ENCODE assay signal across 8 cellular contexts in the genomic region with DNA sequence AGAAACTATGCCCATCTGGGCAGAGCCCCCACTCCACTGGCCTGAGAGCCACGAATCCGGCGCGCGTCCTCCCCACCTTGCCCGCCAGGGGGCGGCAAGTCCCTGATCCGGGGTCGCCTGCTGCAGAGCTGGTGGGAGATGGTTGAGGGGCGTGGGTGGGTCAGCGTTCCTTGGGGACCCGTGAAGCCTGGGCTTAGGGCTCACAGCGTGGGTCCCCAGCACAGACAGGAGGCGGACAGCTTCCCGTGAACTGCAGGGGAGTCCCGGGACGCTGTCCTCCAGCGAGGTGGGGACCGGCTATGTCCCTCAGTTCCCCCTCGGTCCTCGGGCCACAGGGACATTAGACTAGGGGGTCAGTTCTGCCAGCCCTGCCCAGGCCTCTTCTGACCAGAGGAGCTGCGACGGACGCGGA. TPM values are rescaled to one million over a fixed set of nuclear protein-coding genes. Genes with fewer than 3 reads are reported as not detected.
DNase-seq lines count a peak whose midpoint lies in the region; ATAC-seq, FAIRE-seq and TF ChIP-seq lines count a peak whose summit lies in the region.

No MANE protein-coding gene starts in this region.

- peak overlapping the region; percentile 36; the same call in 1 of the 2 replicates for H3K56ac ChIP-seq in IMR-90 (ENCODE audit: extremely low read depth, insufficient read depth, low read length)

- H3K27me3 ChIP-seq in IMR-90 (ENCODE audit: control insufficient read depth, insufficient read depth, low read length) (peaks cover 2% of the 10 kb centered on the region; the same call in 1 of the 2 replicates), neuronal stem cell (ENCODE audit: control insufficient read depth in 3 of 3, insufficient read depth in 3 of 3, low read depth in 1 of 3, low read length in 3 of 3) (no peaks in the 10 kb centered on the region)

- POLR2A ChIA-PET in IMR-90 (lab: Charles Lee; ENCODE audit: unreplicated experiment): interaction anchor here (1.1 to 1.3 kb wide), 2 partner anchors 170 to 184 kb away, joined by 3 to 5 read pairs; a partner anchor contains a TSS

- H3K27ac ChIP-seq in IMR-90 (ENCODE audit: insufficient read depth, low read length) (peak overlapping the region; percentile 39), neuronal stem cell (replicated peaks; ENCODE audit: low read length) (peak overlapping the region; percentile 85), temporal lobe (ENCODE audit: low read depth, low read length) (peak overlapping the region; percentile 77)

- no peak overlapping the region for H2BK15ac ChIP-seq in IMR-90 (ENCODE audit: low read depth, low read length)
- H2BK15ac ChIP-seq in neuronal stem cell (ENCODE audit: low read length): no peak overlapping the region

- H3K36me3 ChIP-seq in IMR-90 (ENCODE audit: control insufficient read depth, insufficient read depth, low read length): no peaks in the 10 kb centered on the region
- peaks cover 10 to 24% of the 10 kb centered on the region in 2 donors for H3K36me3 ChIP-seq in neuronal stem cell (replicated peaks in 1 of 2; ENCODE audit: control insufficient read depth in 2 of 2, insufficient read depth in 2 of 2, low read length in 2 of 2)

- DNase-seq in DMS79 treated with DMSO at 0.1 percent for 48 hours (lab: John Stamatoyannopoulos, UW): peak; percentile 70
- DNase-seq in IMR-90: peak; percentile 59
- DNase-seq in RPMI8226: peak; percentile 84
- peak; percentile 58 to 76 (median 67) for DNase-seq in activated naive CD4-positive, alpha-beta T cell (lab: John Stamatoyannopoulos, UW)
- peak; percentile 72 to 81 for DNase-seq in frontal cortex (ENCODE audit: low spot score in 2 of 2)
- DNase-seq in neuronal stem cell (ENCODE audit: low spot score): peak; percentile 87

- H3K9me1 ChIP-seq in IMR-90 (ENCODE audit: insufficient read depth, low read length): no peaks in the 10 kb centered on the region

- H3K23ac ChIP-seq in IMR-90 (ENCODE audit: low read depth, low read length): no peak overlapping the region
- H3K23ac ChIP-seq in neuronal stem cell (ENCODE audit: low read depth, low read length, poor library complexity): peak overlapping the region; percentile 99

- H3K4me3 ChIP-seq in IMR-90 (ENCODE audit: insufficient read depth, low read depth, low read length): peak overlapping the region; percentile 85
- peak overlapping the region; percentile 84 to 88 for H3K4me3 ChIP-seq in neuronal stem cell (ENCODE audit: low read length in 2 of 2)

- H3K18ac ChIP-seq in IMR-90 (ENCODE audit: low read depth, low read length): no peak overlapping the region; the same call in 1 of the 2 replicates
- H3K18ac ChIP-seq in neuronal stem cell (ENCODE audit: low read length): peak overlapping the region; percentile 97

- H2AK5ac ChIP-seq in IMR-90 (ENCODE audit: low read depth, low read length) (peak overlapping the region; percentile 68; the same call in 1 of the 2 replicates), neuronal stem cell (ENCODE audit: low read depth, low read length) (no peak overlapping the region)

- BruUV-seq in IMR-90 (replicated peaks; lab: Mats Ljungman, UMichigan): no TSS peak

- intact Hi-C loops in IMR-90 (cut with micrococcal nuclease): loop anchor here (1.0 to 2.0 kb wide), 4 partner anchors 19 to 147 kb away; a partner anchor contains a TSS

- H3K4ac ChIP-seq in IMR-90 (ENCODE audit: low read depth, low read length) (peak overlapping the region; percentile 82), neuronal stem cell (ENCODE audit: low read length) (peak overlapping the region; percentile 10)

- H3K4me2 ChIP-seq in IMR-90 (ENCODE audit: low read depth, low read length): peak overlapping the region; percentile 89
- H3K4me2 ChIP-seq in neuronal stem cell (ENCODE audit: insufficient read depth, low read length, poor library complexity, severe bottlenecking): peak overlapping the region; percentile 99

- H3K9ac ChIP-seq in IMR-90 (ENCODE audit: low read depth, low read length) (peak overlapping the region; percentile 66), neuronal stem cell (ENCODE audit: low read depth, low read length, poor library complexity) (peak overlapping the region; percentile 99)

- peak overlapping the region; percentile 3 for H2BK5ac ChIP-seq in IMR-90 (ENCODE audit: low read depth, low read length, poor library complexity, severe bottlenecking)
- peak overlapping the region; percentile 94 for H2BK5ac ChIP-seq in neuronal stem cell (ENCODE audit: low read length)

- in situ Hi-C loops in IMR-90 (cut with MboI; ENCODE audit: low sequenced_read_pairs): loop anchor here (5.0 to 25.0 kb wide), 3 partner anchors 119 to 357 kb away; a partner anchor contains a TSS

- H2AFZ ChIP-seq in IMR-90 (replicated peaks; ENCODE audit: low read length, poor library complexity) (peak overlapping the region; percentile 100), neuronal stem cell (ENCODE audit: low read length) (peak overlapping the region; percentile 91)

- H3K14ac ChIP-seq in IMR-90 (replicated peaks; ENCODE audit: low read depth, low read length) (peak overlapping the region; percentile 50), neuronal stem cell (ENCODE audit: low read length) (no peak overlapping the region)

- dilution Hi-C loops in IMR-90 (cut with HindIII; ENCODE audit: low sequenced_read_pairs, unreplicated experiment): no loop called here

- H2BK20ac ChIP-seq in IMR-90 (ENCODE audit: low read depth, low read length): no peak overlapping the region

- ATAC-seq in GM21528 (IDR thresholded peaks at IDR 0.05; ENCODE audit: low FRiP score, unreplicated experiment) (peak; percentile 67), IMR-90 (ENCODE audit: low read depth) (peak; percentile 80)

- H4K5ac ChIP-seq in IMR-90 (ENCODE audit: low read depth, low read length): peak overlapping the region; percentile 4

- H4K8ac ChIP-seq in IMR-90 (ENCODE audit: low read depth in 2 of 2, low read length in 2 of 2) (peak overlapping the region; percentile 77 to 87), neuronal stem cell (ENCODE audit: low read depth, low read length) (no peak overlapping the region)

- peaks cover 13 to 23% of the 10 kb centered on the region in 2 experiments for H3K79me1 ChIP-seq in IMR-90 (ENCODE audit: low read depth in 1 of 2, low read length in 2 of 2)
- H3K79me1 ChIP-seq in neuronal stem cell (ENCODE audit: low read depth, low read length): peaks cover 15% of the 10 kb centered on the region

- 1% methylated on average over 12 of the region's 25 CpGs; no CpG with 5 or more reads in 1 of the 2 experiments for WGBS in IMR-90 (ENCODE audit: extremely low coverage in 2 of 2, insufficient read length in 1 of 2), 2 experiments
- WGBS in neuronal stem cell (ENCODE audit: extremely low coverage in 2 of 2, insufficient read length in 2 of 2, insufficient replicate concordance in 1 of 2), 2 donors: no CpG with 5 or more reads among the region's 25 CpGs

- H3K4me1 ChIP-seq in IMR-90 (ENCODE audit: control insufficient read depth, insufficient read depth, low read length) (peaks cover 4% of the 10 kb centered on the region; the same call in 1 of the 2 replicates), neuronal stem cell (ENCODE audit: control insufficient read depth in 2 of 2, insufficient read depth in 1 of 2, low read depth in 1 of 2, low read length in 2 of 2) (peaks cover 10 to 12% of the 10 kb centered on the region in 2 donors)

- FAIRE-seq in frontal cortex (lab: Jason Lieb, UNC): no peak

- H2AK9ac ChIP-seq in IMR-90 (replicated peaks; ENCODE audit: low read depth, low read length, poor library complexity): peak overlapping the region; percentile 87

- H2BK12ac ChIP-seq in neuronal stem cell (ENCODE audit: low read length): peak overlapping the region; percentile 41

- H4K91ac ChIP-seq in IMR-90 (ENCODE audit: insufficient read depth, low read depth, low read length) (peak overlapping the region; percentile 80), neuronal stem cell (ENCODE audit: low read depth, low read length, poor library complexity) (no peak overlapping the region)

- H3K9me3 ChIP-seq in IMR-90 (ENCODE audit: control insufficient read depth, insufficient read depth, low read length): no peaks in the 10 kb centered on the region
- H3K9me3 ChIP-seq in neuronal stem cell (replicated peaks in 1 of 2; ENCODE audit: control insufficient read depth in 2 of 2, insufficient read depth in 1 of 2, low read depth in 1 of 2, low read length in 2 of 2): no peaks in the 10 kb centered on the region

- no peaks in the 10 kb centered on the region; the same call in 1 of the 2 replicates for H4K20me1 ChIP-seq in IMR-90 (ENCODE audit: insufficient read depth, low read length)

- TF ChIP-seq POLR2A in IMR-90 (IDR thresholded peaks at IDR 0.05; ENCODE audit: low read depth, low read length): no peak

- CTCF ChIA-PET in IMR-90 (lab: Yijun Ruan, JAX): interaction anchor here (0.7 to 2.4 kb wide), 17 partner anchors 9 to 189 kb away, joined by 3 to 27 read pairs (median 4); a partner anchor contains a TSS

- peak; percentile 74 for TF ChIP-seq RAD21 in IMR-90 (IDR thresholded peaks at IDR 0.05; ENCODE audit: low read length)

- TF ChIP-seq CTCF in IMR-90 (conservative IDR thresholded peaks at IDR 0.05; ENCODE audit: low read depth, low read length): peak; percentile 84

- H2BK120ac ChIP-seq in IMR-90 (ENCODE audit: low read depth, low read length) (no peak overlapping the region), neuronal stem cell (ENCODE audit: low read depth, low read length) (peak overlapping the region; percentile 73)

RNA-seq across cellular contexts. Expression of a gene that starts 0.6 kb away (rescaled TPM):
- 14.9 and 16.9 TPM in 2 replicates for total RNA-seq in IMR-90 (2012; rRNA removed)
- polyA plus RNA-seq in IMR-90 (2012; rRNA removed): 38.0 and 50.5 TPM in 2 replicates
- polyA plus RNA-seq in IMR-90 (2012; cell fraction: cytosol; rRNA removed): 50.9 and 63.4 TPM in 2 replicates
- 12.0 and 23.5 TPM in 2 replicates for polyA plus RNA-seq in IMR-90 (2012; cell fraction: nucleus; rRNA removed; ENCODE audit: low replicate concordance)
- 52.6 TPM for total RNA-seq in frontal cortex
- 50.2 TPM for polyA plus RNA-seq in neuronal stem cell (2013, experiment 1 of 2)
- 53.7 TPM for polyA plus RNA-seq in neuronal stem cell (2013, experiment 2 of 2)
- total RNA-seq in temporal lobe: 37.6 TPM

RNA-seq across cellular contexts. Expression of a gene that starts 11.3 kb away (rescaled TPM):
- total RNA-seq in IMR-90 (2012; rRNA removed): 3.0 and 3.3 TPM in 2 replicates
- 10.7 and 11.6 TPM in 2 replicates for polyA plus RNA-seq in IMR-90 (2012; rRNA removed)
- 3.3 and 4.8 TPM in 2 replicates for polyA plus RNA-seq in IMR-90 (2012; cell fraction: cytosol; rRNA removed)
- 80.8 and 113 TPM in 2 replicates for polyA plus RNA-seq in IMR-90 (2012; cell fraction: nucleus; rRNA removed; ENCODE audit: low replicate concordance)
- total RNA-seq in frontal cortex: 15.1 TPM
- polyA plus RNA-seq in neuronal stem cell (2013, experiment 1 of 2): 29.2 TPM
- polyA plus RNA-seq in neuronal stem cell (2013, experiment 2 of 2): 28.5 TPM
- total RNA-seq in temporal lobe: 17.0 TPM

RNA-seq across cellular contexts. Expression of a gene that starts 14.9 kb away (rescaled TPM):
- not detected in 2 replicates for total RNA-seq in IMR-90 (2012; rRNA removed)
- not detected in 2 replicates for polyA plus RNA-seq in IMR-90 (2012; rRNA removed)
- not detected in 2 replicates for polyA plus RNA-seq in IMR-90 (2012; cell fraction: cytosol; rRNA removed)
- 0.12 and 0.15 TPM in 2 replicates for polyA plus RNA-seq in IMR-90 (2012; cell fraction: nucleus; rRNA removed; ENCODE audit: low replicate concordance)
- not detected for total RNA-seq in frontal cortex
- 0.07 TPM for polyA plus RNA-seq in neuronal stem cell (2013, experiment 1 of 2)
- polyA plus RNA-seq in neuronal stem cell (2013, experiment 2 of 2): 0.14 TPM
- total RNA-seq in temporal lobe: not detected

RNA-seq across cellular contexts. Expression of a gene that starts 28.0 kb away (rescaled TPM):
- not detected in 2 replicates for total RNA-seq in IMR-90 (2012; rRNA removed)
- polyA plus RNA-seq in IMR-90 (2012; rRNA removed): not detected in 2 replicates
- not detected in 2 replicates for polyA plus RNA-seq in IMR-90 (2012; cell fraction: cytosol; rRNA removed)
- not detected in 2 replicates for polyA plus RNA-seq in IMR-90 (2012; cell fraction: nucleus; rRNA removed; ENCODE audit: low replicate concordance)
- not detected for total RNA-seq in frontal cortex
- polyA plus RNA-seq in neuronal stem cell (2013, experiment 1 of 2): not detected
- polyA plus RNA-seq in neuronal stem cell (2013, experiment 2 of 2): under 0.01 TPM
- total RNA-seq in temporal lobe: not detected

RNA-seq across cellular contexts. Expression of a gene that starts 31.8 kb away (rescaled TPM):
- 62.0 and 67.5 TPM in 2 replicates for total RNA-seq in IMR-90 (2012; rRNA removed)
- 245 and 279 TPM in 2 replicates for polyA plus RNA-seq in IMR-90 (2012; rRNA removed)
- 186 and 472 TPM in 2 replicates for polyA plus RNA-seq in IMR-90 (2012; cell fraction: cytosol; rRNA removed)
- polyA plus RNA-seq in IMR-90 (2012; cell fraction: nucleus; rRNA removed; ENCODE audit: low replicate concordance): 166 and 348 TPM in 2 replicates
- 72.6 TPM for total RNA-seq in frontal cortex
- polyA plus RNA-seq in neuronal stem cell (2013, experiment 1 of 2): 110 TPM
- polyA plus RNA-seq in neuronal stem cell (2013, experiment 2 of 2): 110 TPM
- 66.6 TPM for total RNA-seq in temporal lobe

Comparison
In these comparisons a context has a peak if more than half of its experiments do, and no peak if none do; other contexts are left out.
1. Peak in every context shown above with its lines: DNase-seq, ATAC-seq, H3K4me3 ChIP-seq and H3K27ac ChIP-seq.